Comparison of ENCODE assay signal across 12 cellular contexts in the genomic region with DNA sequence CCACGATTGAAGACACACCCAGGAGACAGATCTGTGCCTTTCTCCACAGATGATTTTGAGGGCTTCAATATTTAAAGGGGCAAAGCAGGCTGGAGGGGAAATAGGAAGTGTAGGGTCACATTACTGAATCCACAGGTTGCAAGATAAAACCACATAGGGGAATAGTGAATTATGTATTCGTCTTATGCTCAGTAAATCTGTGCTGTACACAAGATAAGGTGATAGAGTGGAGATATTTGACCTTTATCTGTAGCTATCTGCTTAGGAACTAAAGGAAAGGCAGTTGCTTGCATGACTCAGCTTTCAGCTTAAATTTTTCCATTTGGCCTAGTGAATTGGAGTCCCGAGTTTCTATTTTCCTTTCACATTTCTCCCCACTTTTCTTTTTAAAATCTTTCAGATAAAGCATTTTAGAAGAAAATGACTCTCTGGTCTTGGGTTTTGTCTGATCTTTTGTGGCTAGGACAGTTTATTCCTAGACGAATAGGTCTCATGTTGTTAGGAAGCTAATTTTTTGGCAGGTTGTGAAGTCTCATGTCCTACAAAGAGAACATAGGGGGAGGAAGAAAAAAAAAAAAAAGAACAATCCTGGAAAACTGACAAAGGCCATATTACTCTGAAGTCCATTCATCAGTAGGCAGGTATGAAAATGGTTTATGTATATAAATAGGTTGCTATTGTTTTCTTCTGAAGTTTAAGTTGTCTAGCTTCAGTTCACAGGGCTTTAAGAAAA. TPM values are rescaled to one million over a fixed set of nuclear protein-coding genes. Genes with fewer than 3 reads are reported as not detected.
A peak's percentile ranks its signal among the peaks of the same experiment; 100 is the strongest.
DNase-seq lines count a peak whose midpoint lies in the region; ATAC-seq, FAIRE-seq and TF ChIP-seq lines count a peak whose summit lies in the region.
"Had no signal": no experiment of that assay in that cellular context is flagged by ENCODE, and none has a peak within 500 bp of the region (broad histone marks: within the 10 kb centered on the region; RNA-seq: fewer than 3 reads in every experiment).

No MANE protein-coding gene starts in this region.

- no peak overlapping the region for H2BK20ac ChIP-seq in H1 (ENCODE audit: low read length)

- no peak for TF ChIP-seq CTCF in cardiac muscle cell (IDR thresholded peaks at IDR 0.05; ENCODE audit: low read depth, low read length)
- TF ChIP-seq CTCF in H1 (IDR thresholded peaks at IDR 0.05; ENCODE audit: control extremely low read depth in 1 of 3, insufficient read depth in 1 of 3, low read depth in 1 of 3, low read length in 3 of 3) = no peak
- TF ChIP-seq CTCF in GM13976 (IDR thresholded peaks at IDR 0.05; ENCODE audit: borderline replicate concordance, control extremely low read depth, extremely low read depth, insufficient read depth, missing control alignments) = no peak

- no peaks in the 10 kb centered on the region for H3K79me2 ChIP-seq in H1 (ENCODE audit: control insufficient read depth in 1 of 2, insufficient read depth in 2 of 2, low read length in 2 of 2)

- no peak for TF ChIP-seq POLR2A in H1 (IDR thresholded peaks at IDR 0.05; ENCODE audit: control extremely low read depth in 1 of 2, low read depth in 2 of 2, low read length in 2 of 2)

- WGBS in H1 (ENCODE audit: extremely low coverage in 1 of 2, insufficient coverage in 1 of 2, insufficient read length in 1 of 2, insufficient replicate concordance in 2 of 2, low coverage in 1 of 2, low lambda C conversion rate in 2 of 2, missing lambda C conversion rate in 1 of 2), 2 experiments = 85% methylated on average over 4 of the region's 4 CpGs; no CpG with 5 or more reads in 1 of the 2 experiments

- no peak for ATAC-seq in Right ventricle myocardium inferior

- H3K27me3 ChIP-seq in cardiac muscle cell = no peaks in the 10 kb centered on the region
- H3K27me3 ChIP-seq in H1 (replicated peaks in 1 of 4; ENCODE audit: control insufficient read depth in 3 of 4, extremely low read depth in 1 of 4, insufficient read depth in 3 of 4, low read length in 3 of 4) = no peaks in the 10 kb centered on the region
- no peaks in the 10 kb centered on the region for H3K27me3 ChIP-seq in muscle layer of duodenum (ENCODE audit: low read depth, low read length)
- H3K27me3 ChIP-seq: tibial nerve had no signal

- H3K79me1 ChIP-seq in H1 (ENCODE audit: low read depth, low read length) = no peaks in the 10 kb centered on the region

- H3K23ac ChIP-seq in H1 (ENCODE audit: insufficient read length) = no peak overlapping the region

- CTCF ChIA-PET in H1 (lab: Charles Lee; ENCODE audit: partially characterized antibody) = interaction anchor here (0.7 to 2.5 kb wide), 3 partner anchors 9 to 620 kb away, joined by 3 to 12 read pairs (median 6); no protein-coding TSS in a partner anchor

- no peak overlapping the region for H2BK5ac ChIP-seq in H1 (ENCODE audit: low read depth, low read length)

- no peak for FAIRE-seq in H1 (lab: Jason Lieb, UNC)

- H3K36me3 ChIP-seq in cardiac muscle cell (no peaks in the 10 kb centered on the region), H1 (ENCODE audit: control insufficient read depth in 2 of 4, insufficient read depth in 4 of 4, low read length in 3 of 4) (no peaks in the 10 kb centered on the region), muscle layer of duodenum (ENCODE audit: control insufficient read depth in 1 of 2, insufficient read depth in 2 of 2, low read length in 2 of 2) (no peaks in the 10 kb centered on the region)
- H3K36me3 ChIP-seq: tibial nerve had no signal

- H3K56ac ChIP-seq in H1 (replicated peaks; ENCODE audit: insufficient read length, low read depth, low read length) = no peak overlapping the region

- no peak overlapping the region for H3K18ac ChIP-seq in H1 (ENCODE audit: extremely low read depth, low read length)

- H3K9me3 ChIP-seq in cardiac muscle cell (ENCODE audit: low read depth) = no peaks in the 10 kb centered on the region
- H3K9me3 ChIP-seq in H1 (ENCODE audit: insufficient read depth in 2 of 2, low read depth in 1 of 2, low read length in 1 of 2) = no peaks in the 10 kb centered on the region
- H3K9me3 ChIP-seq in muscle layer of duodenum (ENCODE audit: control insufficient read depth in 1 of 2, low read length in 2 of 2) = no peaks in the 10 kb centered on the region
- H3K9me3 ChIP-seq: tibial nerve had no signal

- no peak overlapping the region for H4K5ac ChIP-seq in H1 (ENCODE audit: insufficient read length, low read depth, low read length)

- H2AK5ac ChIP-seq in H1 (ENCODE audit: low read depth, low read length) = no peak overlapping the region

- H2BK12ac ChIP-seq in H1 (ENCODE audit: low read depth, low read length) = no peak overlapping the region

- H4K20me1 ChIP-seq in H1 (replicated peaks in 1 of 2; ENCODE audit: control insufficient read depth in 1 of 2, insufficient read depth in 2 of 2, low read length in 2 of 2) = no peaks in the 10 kb centered on the region

- intact Hi-C loops in Right ventricle myocardium inferior (cut with DNase I) = no loop called here

- peak in 1 of 2 donors; percentile 30 for DNase-seq in cardiac muscle cell (ENCODE audit: low read depth in 1 of 2, low spot score in 1 of 2)
- DNase-seq in Right ventricle myocardium inferior (ENCODE audit: missing footprints) = no peak
- no peak for DNase-seq in H1 (ENCODE audit: low read depth in 1 of 2, low spot score in 2 of 2)
- DNase-seq in ecto neural progenitor cell (ENCODE audit: low spot score) = no peak
- DNase-seq in NCI-H146 treated with DMSO at 0.1 percent for 48 hours (lab: John Stamatoyannopoulos, UW; ENCODE audit: unreplicated experiment) = no peak
- no peak for DNase-seq in GM13976 (ENCODE audit: low spot score)
- DNase-seq in NCI-H146 (lab: John Stamatoyannopoulos, UW) = no peak
- DNase-seq: NCI-H1092 treated with DMSO at 0.1 percent for 48 hours, right cardiac atrium, SIG-M5 had no signal

- no peaks in the 10 kb centered on the region for H3K23me2 ChIP-seq in H1 (ENCODE audit: low read depth, low read length)

- H2BK15ac ChIP-seq in H1 (ENCODE audit: low read length) = no peak overlapping the region

- H3K14ac ChIP-seq in H1 (ENCODE audit: insufficient read length) = no peak overlapping the region

- POLR2A ChIA-PET in H1 (lab: Charles Lee; ENCODE audit: partially characterized antibody) = interaction anchor here (1.4 kb wide), 1 partner anchor 10 kb away, joined by 3 read pairs; no protein-coding TSS in a partner anchor

- no peak overlapping the region for H3K4me2 ChIP-seq in H1 (ENCODE audit: insufficient read depth in 1 of 2, low read depth in 2 of 2, low read length in 2 of 2)

- H3K27ac ChIP-seq in cardiac muscle cell = peak overlapping the region; percentile 39
- no peak overlapping the region for H3K27ac ChIP-seq in H1 (ENCODE audit: low read depth, low read length)
- H3K27ac ChIP-seq in muscle layer of duodenum (ENCODE audit: low read length) = peak overlapping the region; percentile 31

- H3K4me1 ChIP-seq in cardiac muscle cell (ENCODE audit: low read depth) (peaks cover 7% of the 10 kb centered on the region), H1 (replicated peaks in 1 of 4; ENCODE audit: control insufficient read depth in 3 of 4, insufficient read depth in 4 of 4, low read length in 3 of 4) (no peaks in the 10 kb centered on the region; a peak in 2 of 7 replicates), muscle layer of duodenum (ENCODE audit: control insufficient read depth in 1 of 2, insufficient read depth in 2 of 2, low read length in 2 of 2) (peaks cover 0 to 4% of the 10 kb centered on the region in 2 donors)

- in situ Hi-C loops in GM13976 (cut with MboI; ENCODE audit: low sequenced_read_pairs, unreplicated experiment) = no loop called here

- no peak overlapping the region for H3K9ac ChIP-seq in H1 (replicated peaks in 1 of 4; ENCODE audit: extremely low read depth in 1 of 4, low read depth in 3 of 4, low read length in 3 of 4)

- no peak overlapping the region for H4K91ac ChIP-seq in H1 (replicated peaks; ENCODE audit: insufficient read length, low read length)

- TF ChIP-seq EP300 in H1 (IDR thresholded peaks at IDR 0.05; ENCODE audit: borderline replicate concordance in 1 of 2, low read depth in 2 of 2, low read length in 2 of 2) = no peak

- TF ChIP-seq RAD21 in H1 (IDR thresholded peaks at IDR 0.05 in 1 of 2, conservative IDR thresholded peaks at IDR 0.05 in 1 of 2; ENCODE audit: low read depth in 2 of 2, low read length in 2 of 2) = no peak

- H2BK120ac ChIP-seq in H1 (replicated peaks; ENCODE audit: low read depth, low read length) = no peak overlapping the region

- H3K4me3 ChIP-seq in cardiac muscle cell (no peak overlapping the region), H1 (ENCODE audit: extremely low read depth in 1 of 4, insufficient read depth in 2 of 4, low read depth in 3 of 4, low read length in 4 of 4) (no peak overlapping the region), muscle layer of duodenum (ENCODE audit: low read depth in 1 of 2, low read length in 2 of 2) (no peak overlapping the region)
- H3K4me3 ChIP-seq: tibial nerve had no signal

- no peak overlapping the region for H3K4ac ChIP-seq in H1 (replicated peaks; ENCODE audit: insufficient read length, low read depth, low read length)

- no peak overlapping the region; the same call in 1 of the 2 replicates for H2AFZ ChIP-seq in H1 (ENCODE audit: low read length)

- no peak overlapping the region for H4K8ac ChIP-seq in H1 (ENCODE audit: extremely low read depth, insufficient read depth, low read length)

TF ChIP-seq in H1, 55 proteins besides CTCF, POLR2A, EP300 and RAD21:
- no peak for TF ChIP-seq SIN3A (conservative IDR thresholded peaks at IDR 0.05 in 1 of 2, IDR thresholded peaks at IDR 0.05 in 1 of 2; ENCODE audit: low read depth in 1 of 2, low read length in 2 of 2)
- no peak for TF ChIP-seq RFX5 (IDR thresholded peaks at IDR 0.05; ENCODE audit: borderline replicate concordance, low read depth, low read length)
- TF ChIP-seq MAFK (IDR thresholded peaks at IDR 0.05; ENCODE audit: low read depth, low read length) = peak; percentile 36
- TF ChIP-seq TEAD4 (IDR thresholded peaks at IDR 0.05; ENCODE audit: low read depth, low read length) = no peak

RNA-seq across cellular contexts. Expression of a gene that starts 55.4 kb away (rescaled TPM):
- total RNA-seq in cardiac muscle cell (13.6 and 14.7 TPM in 2 replicates), Right ventricle myocardium inferior (4.0 TPM)
- polyA plus RNA-seq in cardiac muscle cell (12.8 and 14.0 TPM in 2 replicates), H1 (2011; rRNA removed) (3.4 and 4.7 TPM in 2 replicates)
- total RNA-seq in H1 (2021; fragmentation: NEBNext Ultra II Directional; extraction: Animal tissue kit (Norgen Biotek cat#: 25700)) = 10.8 and 11.5 TPM in 2 replicates
- polyA plus RNA-seq in H1 (2011; cell fraction: cytosol; rRNA removed) = 5.5 TPM
- polyA plus RNA-seq in H1 (2011; cell fraction: nucleus; rRNA removed) = 4.8 TPM
- polyA plus RNA-seq in H1 (2012, experiment 1 of 2) = 5.2 to 8.1 TPM (median 5.9 TPM) in 4 replicates
- polyA plus RNA-seq in H1 (2012, experiment 2 of 2) = 2.8 TPM
- 8.6 TPM for polyA plus RNA-seq in H1 (2013, experiment 1 of 2)
- polyA plus RNA-seq in H1 (2013, experiment 2 of 2) = 8.2 TPM
- polyA minus RNA-seq in H1 (2011; rRNA and poly(A)+ RNA removed) = 7.5 and 8.5 TPM in 2 replicates
- 8.1 TPM for polyA minus RNA-seq in H1 (2011; cell fraction: cytosol; rRNA and poly(A)+ RNA removed)
- 10.3 TPM for polyA minus RNA-seq in H1 (2011; cell fraction: nucleus; rRNA and poly(A)+ RNA removed)
